In the genomic region with DNA sequence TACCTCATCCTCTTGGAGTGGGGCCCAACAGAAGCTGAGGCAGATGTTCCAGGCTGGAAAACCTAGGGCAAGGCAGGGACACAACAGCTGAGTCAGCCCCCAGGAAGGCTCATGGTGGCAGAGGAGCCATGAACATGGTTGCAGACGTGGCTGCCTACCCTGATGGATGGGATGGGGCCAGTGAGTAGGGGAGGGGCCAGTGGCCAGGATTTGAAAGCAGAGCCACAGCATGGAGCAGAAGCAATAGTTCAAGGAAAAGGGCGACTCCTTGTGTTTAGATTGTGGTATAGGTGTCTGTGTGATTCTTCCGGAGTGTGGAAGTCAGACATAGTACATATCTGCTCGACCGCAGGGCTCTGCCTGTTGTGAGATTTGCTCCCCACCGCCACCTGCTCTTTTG, we compare ENCODE assay signal across 8 cellular contexts. TPM values are rescaled to one million over a fixed set of nuclear protein-coding genes. Genes with fewer than 3 reads are reported as not detected.
DNase-seq lines count a peak whose midpoint lies in the region; ATAC-seq and TF ChIP-seq lines count a peak whose summit lies in the region.

No MANE protein-coding gene starts in this region.

- ATAC-seq in left ventricle myocardium superior (peak; percentile 67), GM18909 (IDR thresholded peaks at IDR 0.05; ENCODE audit: poor library complexity, unreplicated experiment) (no peak), HG03159 (IDR thresholded peaks at IDR 0.05; ENCODE audit: unreplicated experiment) (no peak)

- TF ChIP-seq CTCF in AG10803 (conservative IDR thresholded peaks at IDR 0.05; ENCODE audit: low read length), result peak; percentile 44

- no peaks in the 10 kb centered on the region for H3K27me3 Mint-ChIP-seq in activated CD4-positive, alpha-beta T cell treated with anti-CD3 and anti-CD28 coated beads, Interleukin-2, amount 10 ng/mL, durations not matched to agents 24 days and 14 days

- H3K4me1 Mint-ChIP-seq in activated CD4-positive, alpha-beta T cell treated with anti-CD3 and anti-CD28 coated beads, Interleukin-2, amount 10 ng/mL, durations not matched to agents 24 days and 14 days, result peaks cover 36% of the 10 kb centered on the region

- H3K4me3 Mint-ChIP-seq in activated CD4-positive, alpha-beta T cell treated with anti-CD3 and anti-CD28 coated beads, Interleukin-2, amount 10 ng/mL, durations not matched to agents 24 days and 14 days, result peak overlapping the region; percentile 31

- no peaks in the 10 kb centered on the region for H3K36me3 Mint-ChIP-seq in activated CD4-positive, alpha-beta T cell treated with anti-CD3 and anti-CD28 coated beads, Interleukin-2, amount 10 ng/mL, durations not matched to agents 24 days and 14 days (ENCODE audit: low read depth)

- H3K27ac Mint-ChIP-seq in activated CD4-positive, alpha-beta T cell treated with anti-CD3 and anti-CD28 coated beads, Interleukin-2, amount 10 ng/mL, durations not matched to agents 24 days and 14 days, result peak overlapping the region; percentile 43

- peak; percentile 41 for DNase-seq in AG10803 (ENCODE audit: low read depth)
- peak; percentile 64 for DNase-seq in HT1080 (ENCODE audit: low read depth)
- DNase-seq in activated CD4-positive, alpha-beta T cell treated with anti-CD3 and anti-CD28 coated beads, Interleukin-2, amount 10 ng/mL, durations not matched to agents 24 days and 14 days, result peak; percentile 82
- DNase-seq in left ventricle myocardium superior, result no peak
- no peak for DNase-seq in ureter (ENCODE audit: low spot score)
- DNase-seq in NCI-H128 (lab: John Stamatoyannopoulos, UW; ENCODE audit: unreplicated experiment), result no peak

- H3K9me3 Mint-ChIP-seq in activated CD4-positive, alpha-beta T cell treated with anti-CD3 and anti-CD28 coated beads, Interleukin-2, amount 10 ng/mL, durations not matched to agents 24 days and 14 days, result no peaks in the 10 kb centered on the region

- intact Hi-C loops in activated CD4-positive, alpha-beta T cell treated with anti-CD3 and anti-CD28 coated beads, Interleukin-2, amount 10 ng/mL, durations not matched to agents 24 days and 14 days (cut with micrococcal nuclease), result loop anchor here (1.0 kb wide), 1 partner anchor 25 kb away; the partner anchor contains the start of gene PXYLP1
- intact Hi-C loops in left ventricle myocardium superior (cut with micrococcal nuclease), result no loop called here

- H3K4me3 ChIP-seq in AG10803 (ENCODE audit: low read length), result no peak overlapping the region

RNA-seq across cellular contexts. Expression of gene PXYLP1, which starts 24.2 kb away (rescaled TPM):
- total RNA-seq in HT1080 (2014; rRNA removed; shearing (Covaris generic)), result 7.7 and 13.2 TPM in 2 replicates
- 7.4 and 10.2 TPM in 2 replicates for polyA plus RNA-seq in HT1080 (2015; cell fraction: cytosol; rRNA removed)
- 9.9 and 12.1 TPM in 2 replicates for polyA plus RNA-seq in HT1080 (2015; cell fraction: nucleus; rRNA removed)
- total RNA-seq in activated CD4-positive, alpha-beta T cell treated with anti-CD3 and anti-CD28 coated beads, Interleukin-2, amount 10 ng/mL, durations not matched to agents 24 days and 14 days, result 10.7 and 11.7 TPM in 2 replicates
- total RNA-seq in left ventricle myocardium superior (12.3 TPM), ureter (26.3 TPM)

Comparison
In these comparisons a context has a peak if more than half of its experiments do, and no peak if none do; other contexts are left out.
1. DNase-seq: peak in AG10803 (single experiment), HT1080 (single experiment) and activated CD4-positive, alpha-beta T cell treated with anti-CD3 and anti-CD28 coated beads, Interleukin-2, amount 10 ng/mL, durations not matched to agents 24 days and 14 days (single experiment); none in left ventricle myocardium superior (single experiment), ureter (single experiment) and NCI-H128 (single experiment).